Comparison of ENCODE assay signal across 8 cellular contexts in genomic region chr5:157290981-157291711, GRCh38. TPM values are rescaled to one million over a fixed set of nuclear protein-coding genes. Genes with fewer than 3 reads are reported as not detected.
DNase-seq lines count a peak whose midpoint lies in the region; ATAC-seq, FAIRE-seq and TF ChIP-seq lines count a peak whose summit lies in the region.

No MANE protein-coding gene starts in this region.

- H3K27me3 ChIP-seq in CD4-positive, alpha-beta T cell (ENCODE audit: control insufficient read depth, insufficient read depth, low read length), result no peaks in the 10 kb centered on the region
- H3K27me3 ChIP-seq in trophoblast cell (ENCODE audit: insufficient read depth, low read length), result no peaks in the 10 kb centered on the region
- no peaks in the 10 kb centered on the region for H3K27me3 ChIP-seq in suprapubic skin

- no peak overlapping the region for H3K4me2 ChIP-seq in trophoblast cell (ENCODE audit: low read length)

- FAIRE-seq in GM19239 (lab: Jason Lieb, UNC), result peak; percentile 96

- H2BK12ac ChIP-seq in trophoblast cell (ENCODE audit: low read length), result no peak overlapping the region

- no peak for TF ChIP-seq CTCF in CD4-positive, alpha-beta T cell (IDR thresholded peaks at IDR 0.05)
- no peak for TF ChIP-seq CTCF in glutamatergic neuron (IDR thresholded peaks at IDR 0.05; ENCODE audit: partially characterized antibody, unreplicated experiment)
- TF ChIP-seq CTCF in suprapubic skin (IDR thresholded peaks at IDR 0.05), result no peak

- no peak for TF ChIP-seq POLR2A in suprapubic skin (IDR thresholded peaks at IDR 0.05)

- no peak for DNase-seq in CD4-positive, alpha-beta T cell
- DNase-seq in GM19239 (ENCODE audit: insufficient read length, low spot score) (peak; percentile 43), trophoblast cell (peak; percentile 98 to 100), glutamatergic neuron (no peak), suprapubic skin (ENCODE audit: low spot score in 2 of 2) (no peak)
- DNase-seq in activated naive CD4-positive, alpha-beta T cell treated with anti-CD3 and anti-CD28 coated beads, Interleukin-2, amount 50 U/mL, for 72 hours (ENCODE audit: low spot score in 2 of 2), result no peak
- DNase-seq in stimulated activated CD4-positive, alpha-beta T cell treated with anti-CD3 and anti-CD28 coated beads, Interleukin-4, amount 100 ng/mL, for 24 hours, result no peak

- no peak overlapping the region for H2AK5ac ChIP-seq in trophoblast cell (ENCODE audit: low read length)

- no peak for TF ChIP-seq EP300 in suprapubic skin (IDR thresholded peaks at IDR 0.05)

- H4K91ac ChIP-seq in trophoblast cell (ENCODE audit: low read depth, low read length), result no peak overlapping the region

- ATAC-seq in CD4-positive, alpha-beta T cell (ENCODE audit: poor library complexity), result no peak
- ATAC-seq in HG03139 (IDR thresholded peaks at IDR 0.05; ENCODE audit: unreplicated experiment), result peak; percentile 97
- ATAC-seq in activated naive CD4-positive, alpha-beta T cell treated with anti-CD3 and anti-CD28 coated beads, Interleukin-2, amount 50 U/mL, for 72 hours, result peak; percentile 52 to 80

- no peaks in the 10 kb centered on the region for H3K79me1 ChIP-seq in trophoblast cell (ENCODE audit: low read length)

- H3K9me3 Mint-ChIP-seq in CD4-positive, alpha-beta T cell, result no peaks in the 10 kb centered on the region
- H3K9me3 Mint-ChIP-seq in activated naive CD4-positive, alpha-beta T cell treated with anti-CD3 and anti-CD28 coated beads, Interleukin-2, amount 50 U/mL, for 72 hours, result no peaks in the 10 kb centered on the region
- H3K9me3 Mint-ChIP-seq in glutamatergic neuron (ENCODE audit: unreplicated experiment), result no peaks in the 10 kb centered on the region

- H3K4ac ChIP-seq in trophoblast cell (ENCODE audit: low read depth, low read length), result no peak overlapping the region

- intact Hi-C loops in CD4-positive, alpha-beta T cell (cut with DNase I, micrococcal nuclease), result no loop called here

- H3K27ac ChIP-seq in CD4-positive, alpha-beta T cell (ENCODE audit: low read depth, low read length), result peak overlapping the region; percentile 29
- H3K27ac ChIP-seq in trophoblast cell (ENCODE audit: low read depth, low read length), result no peak overlapping the region
- no peak overlapping the region for H3K27ac ChIP-seq in suprapubic skin

- no peak overlapping the region for H4K8ac ChIP-seq in trophoblast cell (ENCODE audit: low read depth, low read length)

- no peaks in the 10 kb centered on the region for H3K79me2 ChIP-seq in trophoblast cell (ENCODE audit: control insufficient read depth, insufficient read depth, low read length, poor library complexity)

- H3K4me3 Mint-ChIP-seq in CD4-positive, alpha-beta T cell, result no peak overlapping the region
- H3K4me3 Mint-ChIP-seq in glutamatergic neuron (ENCODE audit: unreplicated experiment), result no peak overlapping the region

- no peak overlapping the region for H3K18ac ChIP-seq in trophoblast cell (ENCODE audit: low read length)

- H3K23ac ChIP-seq in trophoblast cell (ENCODE audit: low read length), result no peak overlapping the region

- no peak overlapping the region for H3K14ac ChIP-seq in trophoblast cell (ENCODE audit: low read length)

- H3K27ac Mint-ChIP-seq in CD4-positive, alpha-beta T cell, result peak overlapping the region; percentile 87
- peak overlapping the region; percentile 81 to 96 for H3K27ac Mint-ChIP-seq in activated naive CD4-positive, alpha-beta T cell treated with anti-CD3 and anti-CD28 coated beads, Interleukin-2, amount 50 U/mL, for 72 hours
- H3K27ac Mint-ChIP-seq in glutamatergic neuron (ENCODE audit: unreplicated experiment), result no peak overlapping the region

- no peak overlapping the region for H3K9ac ChIP-seq in trophoblast cell (ENCODE audit: low read length)

- no peaks in the 10 kb centered on the region for H3K27me3 Mint-ChIP-seq in CD4-positive, alpha-beta T cell
- H3K27me3 Mint-ChIP-seq in glutamatergic neuron (ENCODE audit: unreplicated experiment), result no peaks in the 10 kb centered on the region

- H3K36me3 ChIP-seq in trophoblast cell (ENCODE audit: control insufficient read depth in 1 of 2, insufficient read depth in 2 of 2, low read length in 2 of 2) (no peaks in the 10 kb centered on the region), suprapubic skin (no peaks in the 10 kb centered on the region)

- no peak overlapping the region for H2BK120ac ChIP-seq in trophoblast cell (ENCODE audit: insufficient read depth, low read length, poor library complexity)

- peaks cover 75% of the 10 kb centered on the region for H3K4me1 Mint-ChIP-seq in CD4-positive, alpha-beta T cell (ENCODE audit: low read depth)
- H3K4me1 Mint-ChIP-seq in glutamatergic neuron (ENCODE audit: low read depth, unreplicated experiment), result no peaks in the 10 kb centered on the region

- H3K4me3 ChIP-seq in trophoblast cell (ENCODE audit: low read depth, low read length) (no peak overlapping the region), suprapubic skin (no peak overlapping the region)

- H3K4me1 ChIP-seq in trophoblast cell (ENCODE audit: control insufficient read depth in 1 of 2, insufficient read depth in 2 of 2, low read length in 2 of 2) (peaks cover 12 to 14% of the 10 kb centered on the region in 2 experiments), suprapubic skin (no peaks in the 10 kb centered on the region)

- CTCF ChIA-PET in CD4-positive, alpha-beta T cell (lab: Charles Lee), result no interaction called here

- peaks cover 97% of the 10 kb centered on the region for H3K36me3 Mint-ChIP-seq in CD4-positive, alpha-beta T cell (ENCODE audit: low read depth)
- peaks cover 17 to 64% of the 10 kb centered on the region in 2 donors for H3K36me3 Mint-ChIP-seq in activated naive CD4-positive, alpha-beta T cell treated with anti-CD3 and anti-CD28 coated beads, Interleukin-2, amount 50 U/mL, for 72 hours
- no peaks in the 10 kb centered on the region for H3K36me3 Mint-ChIP-seq in glutamatergic neuron (ENCODE audit: unreplicated experiment)

- WGBS in trophoblast cell (ENCODE audit: extremely low coverage, insufficient coverage, insufficient read length), result no CpG with 5 or more reads among the region's 10 CpGs
- 58% methylated on average over 10 of the region's 10 CpGs for WGBS in suprapubic skin

- H2BK5ac ChIP-seq in trophoblast cell (ENCODE audit: low read depth, low read length, poor library complexity), result no peak overlapping the region

- no peaks in the 10 kb centered on the region for H3K9me3 ChIP-seq in CD4-positive, alpha-beta T cell (ENCODE audit: control insufficient read depth, low read length)
- H3K9me3 ChIP-seq in trophoblast cell (ENCODE audit: insufficient read depth, low read depth, low read length) (no peaks in the 10 kb centered on the region), suprapubic skin (no peaks in the 10 kb centered on the region)

- H4K12ac ChIP-seq in trophoblast cell (ENCODE audit: low read depth, low read length), result no peak overlapping the region

- H2AFZ ChIP-seq in trophoblast cell (ENCODE audit: insufficient read depth, low read length, poor library complexity), result no peak overlapping the region

- POLR2A ChIA-PET in CD4-positive, alpha-beta T cell (lab: Charles Lee), result interaction anchor here (1.0 to 6.4 kb wide), 3 partner anchors 13 to 100 kb away, joined by 3 to 48 read pairs (median 9); no protein-coding TSS in a partner anchor

RNA-seq across cellular contexts. Expression of gene CYFIP2, which starts 25.2 kb away (rescaled TPM):
- 100 to 1,000 TPM; 271 to 287 TPM for total RNA-seq in CD4-positive, alpha-beta T cell
- 100 to 1,000 TPM; 335 to 493 TPM for total RNA-seq in activated naive CD4-positive, alpha-beta T cell treated with anti-CD3 and anti-CD28 coated beads, Interleukin-2, amount 50 U/mL, for 72 hours
- polyA plus RNA-seq in trophoblast cell (2013), result 19.6 and 21.0 TPM in 2 replicates
- 120 TPM for total RNA-seq in glutamatergic neuron (ENCODE audit: unreplicated experiment)
- total RNA-seq in suprapubic skin, result 10 to 100 TPM; 12.7 to 17.1 (median 14.9) TPM

Comparison
In these comparisons a context has a peak if more than half of its experiments do, and no peak if none do; other contexts are left out.
1. DNase-seq: peak in GM19239 (single experiment) and trophoblast cell (2 of 2); none in CD4-positive, alpha-beta T cell (0 of 10), activated naive CD4-positive, alpha-beta T cell treated with anti-CD3 and anti-CD28 coated beads, Interleukin-2, amount 50 U/mL, for 72 hours (0 of 2), glutamatergic neuron (single experiment), stimulated activated CD4-positive, alpha-beta T cell treated with anti-CD3 and anti-CD28 coated beads, Interleukin-4, amount 100 ng/mL, for 24 hours (single experiment) and suprapubic skin (0 of 2).